Comparison of ENCODE assay signal across 8 cellular contexts in genomic region chr6:13273931-13274706, GRCh38. TPM values are rescaled to one million over a fixed set of nuclear protein-coding genes. Genes with fewer than 3 reads are reported as not detected.
DNase-seq lines count a peak whose midpoint lies in the region; ATAC-seq and TF ChIP-seq lines count a peak whose summit lies in the region.

No MANE protein-coding gene starts in this region.

- no peak for TF ChIP-seq POLR2A in adrenal gland (IDR thresholded peaks at IDR 0.05)
- no peak for TF ChIP-seq POLR2A in gastrocnemius medialis (IDR thresholded peaks at IDR 0.05)

- H3K4me3 ChIP-seq in GM08714 (ENCODE audit: low read length) (peak overlapping the region; percentile 98), adrenal gland (peak overlapping the region in 1 of 4 donors; percentile 36), gastrocnemius medialis (no peak overlapping the region)

- in situ Hi-C loops in gastrocnemius medialis (cut with MboI; ENCODE audit: low sequenced_read_pairs in 4 of 4): no loop called here

- intact Hi-C loops in adrenal gland (cut with DNase I) (no loop called here), gastrocnemius medialis (cut with DNase I; ENCODE audit: low total_unique reads) (no loop called here)

- no peaks in the 10 kb centered on the region for H3K4me1 ChIP-seq in adrenal gland (replicated peaks in 1 of 2)
- H3K4me1 ChIP-seq in gastrocnemius medialis: no peaks in the 10 kb centered on the region

- 70 to 78% (median 73%) methylated on average over 21 of the region's 21 CpGs for WGBS in adrenal gland, 4 donors

- H3K27me3 ChIP-seq in adrenal gland (no peaks in the 10 kb centered on the region), gastrocnemius medialis (no peaks in the 10 kb centered on the region)

- peak; percentile 42 for ATAC-seq in HG02870 (IDR thresholded peaks at IDR 0.05; ENCODE audit: unreplicated experiment)
- ATAC-seq in gastrocnemius medialis: no peak

- TF ChIP-seq CTCF in adrenal gland (IDR thresholded peaks at IDR 0.05) (no peak), gastrocnemius medialis (IDR thresholded peaks at IDR 0.05 in 4 of 5, conservative IDR thresholded peaks at IDR 0.05 in 1 of 5) (no peak)

- H3K27ac ChIP-seq in adrenal gland (peak overlapping the region in 1 of 5 donors; percentile 72), gastrocnemius medialis (no peak overlapping the region)

- H3K9me3 ChIP-seq in adrenal gland (replicated peaks in 1 of 3): no peaks in the 10 kb centered on the region
- H3K9me3 ChIP-seq in gastrocnemius medialis: no peaks in the 10 kb centered on the region

- peak; percentile 32 for DNase-seq in T-helper 22 cell (ENCODE audit: low read depth)
- peak in 4 of 7 donors; percentile 29 to 33 (median 30) for DNase-seq in adrenal gland
- DNase-seq in stimulated activated CD4-positive, alpha-beta T cell treated with anti-CD3 and anti-CD28 coated beads, Interleukin-1b, Interleukin-23, amount 100 ng/mL, for 4 hours (ENCODE audit: low read depth in 2 of 2): peak; percentile 53 to 78
- DNase-seq in gastrocnemius medialis: no peak
- DNase-seq in cortex of kidney (lab: John Stamatoyannopoulos, UW): no peak
- no peak for DNase-seq in GM19240 (ENCODE audit: insufficient read length, low spot score)

- no peaks in the 10 kb centered on the region for H3K36me3 ChIP-seq in adrenal gland (replicated peaks in 1 of 2)
- H3K36me3 ChIP-seq in gastrocnemius medialis: no peaks in the 10 kb centered on the region

RNA-seq across cellular contexts. Expression of gene TBC1D7, which starts 54.2 kb away (rescaled TPM):
- 10 to 100 TPM in 6 of 8 donors, 1 to 10 TPM in 2; 8.0 to 19.4 (median 12.4) TPM for total RNA-seq in adrenal gland
- polyA plus RNA-seq in adrenal gland: 10 to 100 TPM in 1 of 3 donors, 1 to 10 TPM in 2; 8.3 to 13.0 (median 8.9) TPM
- total RNA-seq in gastrocnemius medialis: 10 to 100 TPM in 1 of 4 donors, 1 to 10 TPM in 3; 5.7 to 14.9 (median 6.6) TPM

Comparison
In these comparisons a context has a peak if more than half of its experiments do, and no peak if none do; other contexts are left out.
1. DNase-seq: peak in T-helper 22 cell (single experiment), adrenal gland (4 of 7) and stimulated activated CD4-positive, alpha-beta T cell treated with anti-CD3 and anti-CD28 coated beads, Interleukin-1b, Interleukin-23, amount 100 ng/mL, for 4 hours (2 of 2); none in gastrocnemius medialis (0 of 2), cortex of kidney (single experiment) and GM19240 (single experiment).